Comparison of ENCODE assay signal across 8 cellular contexts in the genomic region with DNA sequence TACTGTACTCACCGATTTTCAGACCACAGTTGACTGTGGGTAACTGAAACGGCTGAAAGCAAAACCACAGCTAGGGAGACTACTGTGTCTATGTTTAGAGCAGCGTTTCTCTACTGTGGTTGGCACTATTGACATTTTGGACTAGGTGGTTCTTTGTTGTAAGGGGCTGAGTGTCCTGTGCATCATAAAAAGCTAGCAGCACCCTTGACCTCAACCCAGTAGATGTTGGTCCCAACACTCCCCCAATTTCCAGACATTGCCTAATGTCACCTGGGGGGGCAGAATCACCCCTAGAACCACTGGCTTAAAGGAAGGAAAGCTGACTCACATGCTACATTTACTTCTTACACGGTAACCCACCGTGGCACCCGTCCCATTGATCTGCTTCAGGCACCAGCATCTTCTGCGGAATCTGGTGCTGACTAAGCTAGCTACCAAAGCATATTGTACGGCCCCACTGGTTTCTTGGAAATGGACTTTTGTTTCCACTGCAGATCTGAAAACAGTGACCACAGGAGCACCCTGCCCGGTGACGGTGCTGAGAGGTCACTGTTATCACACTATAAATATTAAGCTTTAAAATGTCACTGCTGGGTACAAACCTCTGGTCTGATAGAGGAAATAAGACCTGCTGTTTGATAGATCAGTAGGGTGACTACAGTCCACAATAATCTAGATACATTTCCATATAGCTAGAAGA.
DNase-seq lines count a peak whose midpoint lies in the region; ATAC-seq, FAIRE-seq and TF ChIP-seq lines count a peak whose summit lies in the region.

No MANE protein-coding gene starts in this region.

- H3K36me3 ChIP-seq in astrocyte (ENCODE audit: insufficient read depth, low read length) (no peaks in the 10 kb centered on the region), stomach (no peaks in the 10 kb centered on the region)

- FAIRE-seq in GM18507 (lab: Jason Lieb, UNC) (peak; percentile 74), astrocyte (lab: Jason Lieb, UNC) (no peak)

- H3K9me3 Mint-ChIP-seq in astrocyte (ENCODE audit: unreplicated experiment) = peaks cover 6% of the 10 kb centered on the region

- no peak overlapping the region for H3K4me3 ChIP-seq in astrocyte (ENCODE audit: insufficient read depth, low read depth, low read length)
- no peak overlapping the region for H3K4me3 ChIP-seq in stomach

- no peaks in the 10 kb centered on the region for H3K9me3 ChIP-seq in astrocyte (ENCODE audit: insufficient read depth, low read depth, low read length)
- no peaks in the 10 kb centered on the region for H3K9me3 ChIP-seq in stomach

- no peaks in the 10 kb centered on the region for H4K20me1 ChIP-seq in astrocyte (ENCODE audit: insufficient read depth, low read length)

- H3K4me3 Mint-ChIP-seq in astrocyte (ENCODE audit: unreplicated experiment) = no peak overlapping the region

- ATAC-seq in HG02840 (IDR thresholded peaks at IDR 0.05; ENCODE audit: low FRiP score, unreplicated experiment) = peak; percentile 79

- no peaks in the 10 kb centered on the region for H3K4me1 ChIP-seq in astrocyte (ENCODE audit: insufficient read depth, low read length)
- H3K4me1 ChIP-seq in stomach = peaks cover 21 to 36% (median 22%) of the 10 kb centered on the region in 4 donors

- H3K36me3 Mint-ChIP-seq in astrocyte (ENCODE audit: low read depth, unreplicated experiment) = no peaks in the 10 kb centered on the region

- TF ChIP-seq POLR2A in stomach (IDR thresholded peaks at IDR 0.05) = no peak

- no peak overlapping the region for H3K9ac ChIP-seq in astrocyte (ENCODE audit: low read length)

- H3K27me3 Mint-ChIP-seq in astrocyte (ENCODE audit: low read depth, unreplicated experiment) = peaks cover 6% of the 10 kb centered on the region

- H3K27me3 ChIP-seq in astrocyte (ENCODE audit: insufficient read depth, low read length) (peaks cover 16% of the 10 kb centered on the region), stomach (no peaks in the 10 kb centered on the region)

- TF ChIP-seq CTCF in astrocyte (IDR thresholded peaks at IDR 0.05; ENCODE audit: insufficient read depth, low read depth, low read length) = no peak
- no peak for TF ChIP-seq CTCF in stomach (IDR thresholded peaks at IDR 0.05)

- no peaks in the 10 kb centered on the region for H3K79me2 ChIP-seq in astrocyte (ENCODE audit: insufficient read depth, low read length)

- 16 to 52% (median 32%) methylated on average over 10 of the region's 10 CpGs for WGBS in stomach, 5 donors

- no peak for TF ChIP-seq EP300 in stomach (IDR thresholded peaks at IDR 0.05)

- intact Hi-C loops in stomach (cut with DNase I; ENCODE audit: low total_unique reads) = no loop called here

- H3K4me1 Mint-ChIP-seq in astrocyte (ENCODE audit: low read depth, unreplicated experiment) = peaks cover 9% of the 10 kb centered on the region

- no peak overlapping the region for H3K27ac Mint-ChIP-seq in astrocyte (ENCODE audit: unreplicated experiment)

- H3K4me2 ChIP-seq in astrocyte (ENCODE audit: low read length) = no peak overlapping the region

- H3K27ac ChIP-seq in astrocyte (ENCODE audit: low read depth, low read length) (no peak overlapping the region), stomach (peak overlapping the region; percentile 37 to 71 (median 51))

- DNase-seq in GM18507 (ENCODE audit: extremely low spot score, insufficient read length, low read depth) (peak; percentile 23), RPMI7951 (ENCODE audit: low read depth) (peak; percentile 42), astrocyte (ENCODE audit: low read depth) (peak; percentile 12), stomach (peak; percentile 75), LoVo (ENCODE audit: low spot score) (no peak), DMS53 (lab: John Stamatoyannopoulos, UW) (no peak), amygdala (lab: John Stamatoyannopoulos, UW) (no peak)

- H2AFZ ChIP-seq in astrocyte (ENCODE audit: low read depth, low read length) = no peak overlapping the region

Comparison
In these comparisons a context has a peak if more than half of its experiments do, and no peak if none do; other contexts are left out.
1. DNase-seq: peak in GM18507 (single experiment), RPMI7951 (single experiment), astrocyte (single experiment) and stomach (single experiment); none in LoVo (single experiment), DMS53 (single experiment) and amygdala (0 of 56).